1 cellular context compared by ENCODE assay signal in the genomic region with DNA sequence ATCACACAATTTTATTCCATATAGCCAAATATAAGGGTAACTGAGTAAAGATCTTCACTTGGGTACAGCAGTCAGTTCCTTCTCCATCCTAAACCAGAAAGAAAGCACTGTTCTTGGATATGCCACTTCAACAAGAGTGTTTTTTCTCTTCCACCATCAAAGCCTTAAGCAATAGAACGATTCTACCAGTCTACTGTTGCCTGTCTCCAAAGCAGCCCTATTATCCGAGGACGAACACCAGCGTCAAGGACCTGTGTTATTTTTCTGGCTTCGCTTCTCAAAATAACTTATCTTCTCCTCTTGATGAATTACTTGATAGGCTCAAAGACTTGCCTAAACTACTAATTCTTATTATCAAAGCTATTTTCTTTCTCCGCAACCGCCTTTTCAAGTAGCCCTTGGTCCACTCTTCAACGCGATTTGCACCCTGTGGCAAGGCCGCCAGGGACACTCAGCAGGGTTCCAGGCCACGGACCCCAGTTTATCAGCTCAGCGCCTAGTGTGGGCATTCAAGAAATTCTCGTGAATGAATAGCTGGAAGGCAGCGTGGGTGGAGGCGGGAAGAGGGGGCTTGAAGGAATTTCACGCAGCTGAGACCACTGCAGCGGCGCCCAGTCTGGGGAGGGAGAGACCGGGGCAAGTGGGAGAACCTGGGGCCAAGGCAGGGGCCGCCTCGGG.
TF ChIP-seq lines count a peak whose summit lies in the region.

No MANE protein-coding gene starts in this region.

TF ChIP-seq in HepG2, 621 proteins besides CTCF, POLR2A, EP300 and RAD21 (continued from another document):
- TF ChIP-seq, protein P1, sequence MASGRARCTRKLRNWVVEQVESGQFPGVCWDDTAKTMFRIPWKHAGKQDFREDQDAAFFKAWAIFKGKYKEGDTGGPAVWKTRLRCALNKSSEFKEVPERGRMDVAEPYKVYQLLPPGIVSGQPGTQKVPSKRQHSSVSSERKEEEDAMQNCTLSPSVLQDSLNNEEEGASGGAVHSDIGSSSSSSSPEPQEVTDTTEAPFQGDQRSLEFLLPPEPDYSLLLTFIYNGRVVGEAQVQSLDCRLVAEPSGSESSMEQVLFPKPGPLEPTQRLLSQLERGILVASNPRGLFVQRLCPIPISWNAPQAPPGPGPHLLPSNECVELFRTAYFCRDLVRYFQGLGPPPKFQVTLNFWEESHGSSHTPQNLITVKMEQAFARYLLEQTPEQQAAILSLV (CRISPR knock-in tag; IDR thresholded peaks at IDR 0.05; ENCODE audit: borderline replicate concordance): no peak
- TF ChIP-seq, protein P2, sequence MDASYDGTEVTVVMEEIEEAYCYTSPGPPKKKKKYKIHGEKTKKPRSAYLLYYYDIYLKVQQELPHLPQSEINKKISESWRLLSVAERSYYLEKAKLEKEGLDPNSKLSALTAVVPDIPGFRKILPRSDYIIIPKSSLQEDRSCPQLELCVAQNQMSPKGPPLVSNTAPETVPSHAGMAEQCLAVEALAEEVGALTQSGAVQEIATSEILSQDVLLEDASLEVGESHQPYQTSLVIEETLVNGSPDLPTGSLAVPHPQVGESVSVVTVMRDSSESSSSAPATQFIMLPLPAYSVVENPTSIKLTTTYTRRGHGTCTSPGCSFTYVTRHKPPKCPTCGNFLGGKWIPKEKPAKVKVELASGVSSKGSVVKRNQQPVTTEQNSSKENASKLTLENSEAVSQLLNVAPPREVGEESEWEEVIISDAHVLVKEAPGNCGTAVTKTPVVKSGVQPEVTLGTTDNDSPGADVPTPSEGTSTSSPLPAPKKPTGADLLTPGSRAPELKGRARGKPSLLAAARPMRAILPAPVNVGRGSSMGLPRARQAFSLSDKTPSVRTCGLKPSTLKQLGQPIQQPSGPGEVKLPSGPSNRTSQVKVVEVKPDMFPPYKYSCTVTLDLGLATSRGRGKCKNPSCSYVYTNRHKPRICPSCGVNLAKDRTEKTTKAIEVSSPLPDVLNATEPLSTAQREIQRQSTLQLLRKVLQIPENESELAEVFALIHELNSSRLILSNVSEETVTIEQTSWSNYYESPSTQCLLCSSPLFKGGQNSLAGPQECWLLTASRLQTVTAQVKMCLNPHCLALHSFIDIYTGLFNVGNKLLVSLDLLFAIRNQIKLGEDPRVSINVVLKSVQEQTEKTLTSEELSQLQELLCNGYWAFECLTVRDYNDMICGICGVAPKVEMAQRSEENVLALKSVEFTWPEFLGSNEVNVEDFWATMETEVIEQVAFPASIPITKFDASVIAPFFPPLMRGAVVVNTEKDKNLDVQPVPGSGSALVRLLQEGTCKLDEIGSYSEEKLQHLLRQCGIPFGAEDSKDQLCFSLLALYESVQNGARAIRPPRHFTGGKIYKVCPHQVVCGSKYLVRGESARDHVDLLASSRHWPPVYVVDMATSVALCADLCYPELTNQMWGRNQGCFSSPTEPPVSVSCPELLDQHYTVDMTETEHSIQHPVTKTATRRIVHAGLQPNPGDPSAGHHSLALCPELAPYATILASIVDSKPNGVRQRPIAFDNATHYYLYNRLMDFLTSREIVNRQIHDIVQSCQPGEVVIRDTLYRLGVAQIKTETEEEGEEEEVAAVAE (CRISPR knock-in tag; IDR thresholded peaks at IDR 0.05; ENCODE audit: borderline replicate concordance): no peak
- TF ChIP-seq SATB2 (CRISPR knock-in tag; IDR thresholded peaks at IDR 0.05) (0 out of 2 replicates have a peak, but pooled peaks have one; percentile 71), SMARCE1 (IDR thresholded peaks at IDR 0.05; ENCODE audit: borderline replicate concordance) (no peak), MED13 (CRISPR knock-in tag; IDR thresholded peaks at IDR 0.05) (peak; percentile 6; the same call in 1 of the 2 replicates), ZNF230 (CRISPR knock-in tag; IDR thresholded peaks at IDR 0.05) (no peak; the same call in 1 of the 2 replicates), ZNF761 (CRISPR knock-in tag; conservative IDR thresholded peaks at IDR 0.05) (no peak), MEF2D (CRISPR knock-in tag; IDR thresholded peaks at IDR 0.05) (no peak), ZNF589 (CRISPR knock-in tag; conservative IDR thresholded peaks at IDR 0.05) (no peak), ZSCAN20 (CRISPR knock-in tag; IDR thresholded peaks at IDR 0.05; ENCODE audit: borderline replicate concordance) (no peak), ZNF354B (CRISPR knock-in tag; IDR thresholded peaks at IDR 0.05) (no peak), HCFC1 (IDR thresholded peaks at IDR 0.05; ENCODE audit: low read depth, low read length) (no peak), PAX8 (CRISPR knock-in tag; IDR thresholded peaks at IDR 0.05; ENCODE audit: borderline replicate concordance) (no peak), SIX4 (CRISPR knock-in tag; IDR thresholded peaks at IDR 0.05) (no peak), ZNF775 (CRISPR knock-in tag; IDR thresholded peaks at IDR 0.05; ENCODE audit: borderline replicate concordance) (no peak), YY1 (IDR thresholded peaks at IDR 0.05; ENCODE audit: insufficient read depth, insufficient replicate concordance, low read depth, low read length) (no peak), FOXA3 (CRISPR knock-in tag; IDR thresholded peaks at IDR 0.05) (0 out of 2 replicates have a peak, but pooled peaks have one; percentile 3), TEAD3 (CRISPR knock-in tag; optimal IDR thresholded peaks at IDR 0.05; ENCODE audit: borderline replicate concordance) (no peak), NONO (IDR thresholded peaks at IDR 0.05) (no peak), NONO (CRISPR knock-in tag; conservative IDR thresholded peaks at IDR 0.05) (0 out of 2 replicates have a peak, but pooled peaks have one; percentile 30), ZNF3 (CRISPR knock-in tag; IDR thresholded peaks at IDR 0.05) (0 out of 2 replicates have a peak, but pooled peaks have one; percentile 14), ETV6 (CRISPR knock-in tag; conservative IDR thresholded peaks at IDR 0.05) (no peak), ARNT2 (CRISPR knock-in tag; IDR thresholded peaks at IDR 0.05; ENCODE audit: low read depth) (no peak), FOXC1 (CRISPR knock-in tag; IDR thresholded peaks at IDR 0.05; ENCODE audit: borderline replicate concordance) (peak; percentile 55; the same call in 1 of the 2 replicates), SAP130 (CRISPR knock-in tag; IDR thresholded peaks at IDR 0.05; ENCODE audit: low read depth) (no peak), RBAK (CRISPR knock-in tag; IDR thresholded peaks at IDR 0.05) (no peak), RCOR2 (CRISPR knock-in tag; IDR thresholded peaks at IDR 0.05) (no peak), CBX5 (CRISPR knock-in tag; IDR thresholded peaks at IDR 0.05; ENCODE audit: borderline replicate concordance) (no peak), ZNF496 (CRISPR knock-in tag; IDR thresholded peaks at IDR 0.05; ENCODE audit: insufficient replicate concordance) (no peak), ZFAT (CRISPR knock-in tag; conservative IDR thresholded peaks at IDR 0.05) (no peak), ZNF720 (CRISPR knock-in tag; IDR thresholded peaks at IDR 0.05) (no peak), NAIF1 (CRISPR knock-in tag; IDR thresholded peaks at IDR 0.05; ENCODE audit: borderline replicate concordance) (no peak), ZNF569 (CRISPR knock-in tag; IDR thresholded peaks at IDR 0.05; ENCODE audit: borderline replicate concordance) (0 out of 2 replicates have a peak, but pooled peaks have one; percentile 57), ZNF672 (CRISPR knock-in tag; IDR thresholded peaks at IDR 0.05) (no peak), GABPB1 (CRISPR knock-in tag; IDR thresholded peaks at IDR 0.05) (no peak), ZNF781 (CRISPR knock-in tag; IDR thresholded peaks at IDR 0.05; ENCODE audit: borderline replicate concordance, not compliant biosample characterization) (no peak), ZNF564 (CRISPR knock-in tag; IDR thresholded peaks at IDR 0.05) (no peak), NFYB (CRISPR knock-in tag; IDR thresholded peaks at IDR 0.05) (no peak), RBM39 (IDR thresholded peaks at IDR 0.05; ENCODE audit: low read depth, low read length, poor library complexity, severe bottlenecking) (no peak)
- TF ChIP-seq, protein P3, sequence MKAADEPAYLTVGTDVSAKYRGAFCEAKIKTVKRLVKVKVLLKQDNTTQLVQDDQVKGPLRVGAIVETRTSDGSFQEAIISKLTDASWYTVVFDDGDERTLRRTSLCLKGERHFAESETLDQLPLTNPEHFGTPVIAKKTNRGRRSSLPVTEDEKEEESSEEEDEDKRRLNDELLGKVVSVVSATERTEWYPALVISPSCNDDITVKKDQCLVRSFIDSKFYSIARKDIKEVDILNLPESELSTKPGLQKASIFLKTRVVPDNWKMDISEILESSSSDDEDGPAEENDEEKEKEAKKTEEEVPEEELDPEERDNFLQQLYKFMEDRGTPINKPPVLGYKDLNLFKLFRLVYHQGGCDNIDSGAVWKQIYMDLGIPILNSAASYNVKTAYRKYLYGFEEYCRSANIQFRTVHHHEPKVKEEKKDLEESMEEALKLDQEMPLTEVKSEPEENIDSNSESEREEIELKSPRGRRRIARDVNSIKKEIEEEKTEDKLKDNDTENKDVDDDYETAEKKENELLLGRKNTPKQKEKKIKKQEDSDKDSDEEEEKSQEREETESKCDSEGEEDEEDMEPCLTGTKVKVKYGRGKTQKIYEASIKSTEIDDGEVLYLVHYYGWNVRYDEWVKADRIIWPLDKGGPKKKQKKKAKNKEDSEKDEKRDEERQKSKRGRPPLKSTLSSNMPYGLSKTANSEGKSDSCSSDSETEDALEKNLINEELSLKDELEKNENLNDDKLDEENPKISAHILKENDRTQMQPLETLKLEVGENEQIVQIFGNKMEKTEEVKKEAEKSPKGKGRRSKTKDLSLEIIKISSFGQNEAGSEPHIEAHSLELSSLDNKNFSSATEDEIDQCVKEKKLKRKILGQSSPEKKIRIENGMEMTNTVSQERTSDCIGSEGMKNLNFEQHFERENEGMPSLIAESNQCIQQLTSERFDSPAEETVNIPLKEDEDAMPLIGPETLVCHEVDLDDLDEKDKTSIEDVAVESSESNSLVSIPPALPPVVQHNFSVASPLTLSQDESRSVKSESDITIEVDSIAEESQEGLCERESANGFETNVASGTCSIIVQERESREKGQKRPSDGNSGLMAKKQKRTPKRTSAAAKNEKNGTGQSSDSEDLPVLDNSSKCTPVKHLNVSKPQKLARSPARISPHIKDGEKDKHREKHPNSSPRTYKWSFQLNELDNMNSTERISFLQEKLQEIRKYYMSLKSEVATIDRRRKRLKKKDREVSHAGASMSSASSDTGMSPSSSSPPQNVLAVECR (CRISPR knock-in tag; IDR thresholded peaks at IDR 0.05; ENCODE audit: borderline replicate concordance): no peak
- TF ChIP-seq, protein P4, sequence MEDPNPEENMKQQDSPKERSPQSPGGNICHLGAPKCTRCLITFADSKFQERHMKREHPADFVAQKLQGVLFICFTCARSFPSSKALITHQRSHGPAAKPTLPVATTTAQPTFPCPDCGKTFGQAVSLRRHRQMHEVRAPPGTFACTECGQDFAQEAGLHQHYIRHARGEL (CRISPR knock-in tag; IDR thresholded peaks at IDR 0.05): no peak
- TF ChIP-seq, protein P5, sequence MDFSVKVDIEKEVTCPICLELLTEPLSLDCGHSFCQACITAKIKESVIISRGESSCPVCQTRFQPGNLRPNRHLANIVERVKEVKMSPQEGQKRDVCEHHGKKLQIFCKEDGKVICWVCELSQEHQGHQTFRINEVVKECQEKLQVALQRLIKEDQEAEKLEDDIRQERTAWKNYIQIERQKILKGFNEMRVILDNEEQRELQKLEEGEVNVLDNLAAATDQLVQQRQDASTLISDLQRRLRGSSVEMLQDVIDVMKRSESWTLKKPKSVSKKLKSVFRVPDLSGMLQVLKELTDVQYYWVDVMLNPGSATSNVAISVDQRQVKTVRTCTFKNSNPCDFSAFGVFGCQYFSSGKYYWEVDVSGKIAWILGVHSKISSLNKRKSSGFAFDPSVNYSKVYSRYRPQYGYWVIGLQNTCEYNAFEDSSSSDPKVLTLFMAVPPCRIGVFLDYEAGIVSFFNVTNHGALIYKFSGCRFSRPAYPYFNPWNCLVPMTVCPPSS (IDR thresholded peaks at IDR 0.05): no peak
- TF ChIP-seq, protein P6, sequence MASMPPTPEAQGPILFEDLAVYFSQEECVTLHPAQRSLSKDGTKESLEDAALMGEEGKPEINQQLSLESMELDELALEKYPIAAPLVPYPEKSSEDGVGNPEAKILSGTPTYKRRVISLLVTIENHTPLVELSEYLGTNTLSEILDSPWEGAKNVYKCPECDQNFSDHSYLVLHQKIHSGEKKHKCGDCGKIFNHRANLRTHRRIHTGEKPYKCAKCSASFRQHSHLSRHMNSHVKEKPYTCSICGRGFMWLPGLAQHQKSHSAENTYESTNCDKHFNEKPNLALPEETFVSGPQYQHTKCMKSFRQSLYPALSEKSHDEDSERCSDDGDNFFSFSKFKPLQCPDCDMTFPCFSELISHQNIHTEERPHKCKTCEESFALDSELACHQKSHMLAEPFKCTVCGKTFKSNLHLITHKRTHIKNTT (CRISPR knock-in tag; IDR thresholded peaks at IDR 0.05): no peak
- TF ChIP-seq, protein P7, sequence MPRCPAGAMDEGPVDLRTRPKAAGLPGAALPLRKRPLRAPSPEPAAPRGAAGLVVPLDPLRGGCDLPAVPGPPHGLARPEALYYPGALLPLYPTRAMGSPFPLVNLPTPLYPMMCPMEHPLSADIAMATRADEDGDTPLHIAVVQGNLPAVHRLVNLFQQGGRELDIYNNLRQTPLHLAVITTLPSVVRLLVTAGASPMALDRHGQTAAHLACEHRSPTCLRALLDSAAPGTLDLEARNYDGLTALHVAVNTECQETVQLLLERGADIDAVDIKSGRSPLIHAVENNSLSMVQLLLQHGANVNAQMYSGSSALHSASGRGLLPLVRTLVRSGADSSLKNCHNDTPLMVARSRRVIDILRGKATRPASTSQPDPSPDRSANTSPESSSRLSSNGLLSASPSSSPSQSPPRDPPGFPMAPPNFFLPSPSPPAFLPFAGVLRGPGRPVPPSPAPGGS (CRISPR knock-in tag; IDR thresholded peaks at IDR 0.05): no peak
- TF ChIP-seq, protein P8, sequence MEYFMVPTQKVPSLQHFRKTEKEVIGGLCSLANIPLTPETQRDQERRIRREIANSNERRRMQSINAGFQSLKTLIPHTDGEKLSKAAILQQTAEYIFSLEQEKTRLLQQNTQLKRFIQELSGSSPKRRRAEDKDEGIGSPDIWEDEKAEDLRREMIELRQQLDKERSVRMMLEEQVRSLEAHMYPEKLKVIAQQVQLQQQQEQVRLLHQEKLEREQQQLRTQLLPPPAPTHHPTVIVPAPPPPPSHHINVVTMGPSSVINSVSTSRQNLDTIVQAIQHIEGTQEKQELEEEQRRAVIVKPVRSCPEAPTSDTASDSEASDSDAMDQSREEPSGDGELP (IDR thresholded peaks at IDR 0.05; ENCODE audit: borderline replicate concordance, low read depth): no peak
